In genomic region chr7:141287936-141288335, GRCh38 we compare ENCODE assay signal across 19 cellular contexts.
"Had no signal": no experiment of that assay in that cellular context is flagged by ENCODE, and none has a peak within 500 bp of the region (broad histone marks: within the 10 kb centered on the region; RNA-seq: fewer than 3 reads in every experiment).

No MANE protein-coding gene starts in this region.

- H3K9ac ChIP-seq: neural progenitor cell had no signal

- H3K4me2 ChIP-seq: neural progenitor cell had no signal

- H3K27ac ChIP-seq: coronary artery, neural progenitor cell, ovary, right lobe of liver, spleen, thoracic aorta had no signal

- H3K4me1 ChIP-seq: neural progenitor cell, right lobe of liver, spleen had no signal

- H3K4me3 ChIP-seq: coronary artery, heart right ventricle, neural progenitor cell, ovary, right lobe of liver, spleen, thoracic aorta had no signal

- H3K36me3 ChIP-seq: heart right ventricle, neural progenitor cell, ovary, right lobe of liver, spleen, thoracic aorta had no signal

- H3K9me3 ChIP-seq: heart right ventricle, ovary, right lobe of liver, spleen, thoracic aorta had no signal

- H2AFZ ChIP-seq: neural progenitor cell had no signal

- H3K27me3 ChIP-seq: heart right ventricle, neural progenitor cell, ovary, right lobe of liver, spleen had no signal

- ATAC-seq: heart right ventricle; natural killer cell; right lobe of liver; stimulated activated naive B cell treated with anti-CD40 and anti-IgM and Interleukin-4, amounts not matched to agents 10 μg/mL and 1 μg/mL and 100 μg/mL, for 72 hours; stimulated activated naive CD8-positive, alpha-beta T cell treated with anti-CD3 and anti-CD28 coated beads, Interleukin-15, amount 100 ng/mL, for 72 hours had no signal

- DNase-seq: effector CD4-positive, alpha-beta T cell; endodermal cell; erythroblast; heart right ventricle; hypothalamus; mammary epithelial cell; natural killer cell; nucleus accumbens; ovary; right lobe of liver; spleen; stimulated activated CD4-positive, alpha-beta T cell treated with anti-CD3 and anti-CD28 coated beads, Interleukin-2, amount 100 ng/mL, for 24 hours; stimulated activated CD4-positive, alpha-beta T cell treated with anti-CD3 and anti-CD28 coated beads, Interleukin-4, amount 100 ng/mL, for 4 hours; stimulated activated naive B cell treated with anti-CD40 and anti-IgM and Interleukin-4, amounts not matched to agents 10 μg/mL and 1 μg/mL and 100 μg/mL, for 72 hours; stimulated activated naive CD8-positive, alpha-beta T cell treated with anti-CD3 and anti-CD28 coated beads, Interleukin-15, amount 100 ng/mL, for 72 hours; trophoblast cell had no signal
